Comparison of ENCODE assay signal across 1 cellular context in the genomic region with DNA sequence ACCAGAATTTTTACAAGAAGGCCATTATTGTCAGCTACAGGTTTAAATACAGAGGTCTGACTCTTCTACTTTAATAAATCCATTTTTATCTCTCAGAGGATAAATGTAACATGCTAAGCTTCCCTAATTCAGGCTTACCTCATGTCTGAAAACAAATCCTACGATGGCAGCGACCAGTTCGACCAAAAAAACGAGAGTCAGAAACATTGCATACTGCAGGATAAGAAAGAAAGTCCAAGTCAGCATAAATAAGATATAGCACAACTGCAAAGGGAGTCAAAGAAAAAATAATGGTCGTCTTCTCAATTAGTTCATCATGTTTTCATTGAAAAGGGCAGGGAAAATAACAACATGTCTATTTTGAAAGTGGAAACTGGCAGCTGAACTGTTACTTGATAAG.
TF ChIP-seq lines count a peak whose summit lies in the region.

No MANE protein-coding gene starts in this region.

TF ChIP-seq in HepG2, 621 proteins besides CTCF, POLR2A, EP300 and RAD21:
- TF ChIP-seq MAFK (conservative IDR thresholded peaks at IDR 0.05 in 1 of 2, IDR thresholded peaks at IDR 0.05 in 1 of 2; ENCODE audit: low read length in 2 of 2) (peak; percentile 57 to 67; a peak in 3 of 4 replicates), ATF7 (IDR thresholded peaks at IDR 0.05) (no peak), ATF7 (CRISPR knock-in tag; IDR thresholded peaks at IDR 0.05) (no peak), MAFF (IDR thresholded peaks at IDR 0.05; ENCODE audit: low read depth, low read length) (peak; percentile 52; the same call in 1 of the 2 replicates)
